9 cellular contexts compared by ENCODE assay signal in the genomic region with DNA sequence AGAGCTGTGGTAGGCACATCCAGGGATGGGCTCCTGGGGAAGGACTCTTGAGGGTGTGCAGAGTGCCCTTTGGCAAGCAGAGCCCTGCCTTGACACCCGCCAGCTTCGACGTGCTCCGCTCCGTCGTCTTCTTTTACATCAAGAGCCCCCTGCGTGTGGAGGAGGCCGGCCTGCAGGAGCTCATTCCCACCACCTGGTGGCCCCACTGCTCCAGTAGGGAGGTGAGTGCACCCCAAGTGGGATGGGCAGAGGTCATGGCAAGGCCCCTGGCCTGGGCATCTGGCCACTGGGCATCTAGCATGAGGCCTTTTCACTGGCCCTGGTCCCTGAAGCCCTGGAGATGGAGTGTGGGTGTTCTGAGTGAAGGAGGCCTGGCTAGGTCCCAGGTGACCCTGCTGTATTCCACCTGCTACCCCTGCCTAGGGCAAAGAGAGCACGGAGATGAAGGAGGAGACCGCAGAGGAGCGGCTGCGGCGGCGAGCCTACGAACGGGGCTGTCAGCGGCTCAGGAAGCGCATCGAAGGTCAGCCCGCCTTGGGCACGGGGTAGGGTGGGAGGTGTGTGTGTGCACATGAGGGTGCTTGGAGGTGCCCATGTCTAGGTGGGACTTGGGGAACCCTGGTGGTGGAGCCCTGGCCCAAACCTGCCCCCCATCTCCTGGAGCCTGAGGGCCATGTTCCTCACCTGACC. TPM values are rescaled to one million over a fixed set of nuclear protein-coding genes. Genes with fewer than 3 reads are reported as not detected.
DNase-seq lines count a peak whose midpoint lies in the region; ATAC-seq and TF ChIP-seq lines count a peak whose summit lies in the region.
"Had no signal": no experiment of that assay in that cellular context is flagged by ENCODE, and none has a peak within 500 bp of the region (broad histone marks: within the 10 kb centered on the region; RNA-seq: fewer than 3 reads in every experiment).

No MANE protein-coding gene starts in this region.

- H3K4me3 ChIP-seq in fibroblast of villous mesenchyme (ENCODE audit: low read depth, low read length) = no peak overlapping the region
- H3K4me3 ChIP-seq: pancreas had no signal

- TF ChIP-seq CTCF in LNCAP (IDR thresholded peaks at IDR 0.05) (peak; percentile 52), fibroblast of villous mesenchyme (IDR thresholded peaks at IDR 0.05; ENCODE audit: insufficient read depth, low read depth, low read length) (peak; percentile 62)

- DNase-seq in AML-193 (lab: John Stamatoyannopoulos, UW) (peak; percentile 13 to 20), fibroblast of villous mesenchyme (ENCODE audit: low read depth) (no peak), NCI-H2171 (lab: John Stamatoyannopoulos, UW) (no peak), kidney glomerular epithelial cell (lab: John Stamatoyannopoulos, UW) (no peak)
- DNase-seq: activated CD4-positive, alpha-beta T cell treated with anti-CD3 and anti-CD28 coated beads, Interleukin-2, amount 50 U/mL, for 48 hours; NCI-H2081 treated with DMSO at 0.1 percent for 48 hours had no signal

- ATAC-seq in GM21576 (IDR thresholded peaks at IDR 0.05; ENCODE audit: unreplicated experiment) = no peak
- ATAC-seq: pancreas had no signal

RNA-seq across cellular contexts. Expression of a gene that starts 12.2 kb away (rescaled TPM):
- 25.8 and 31.5 TPM in 2 replicates for total RNA-seq in fibroblast of villous mesenchyme

RNA-seq across cellular contexts. Expression of a gene that starts 12.3 kb away (rescaled TPM):
- 1.7 and 5.2 TPM in 2 replicates for total RNA-seq in fibroblast of villous mesenchyme

RNA-seq across cellular contexts. Expression of a gene that starts 18.0 kb away (rescaled TPM):
- 0.43 and 1.6 TPM in 2 replicates for total RNA-seq in fibroblast of villous mesenchyme
- total RNA-seq: pancreas had no signal

RNA-seq across cellular contexts. Expression of a gene that starts 22.2 kb away (rescaled TPM):
- total RNA-seq in fibroblast of villous mesenchyme = 30.2 and 31.6 TPM in 2 replicates

RNA-seq across cellular contexts. Expression of a gene that starts 27.4 kb away (rescaled TPM):
- total RNA-seq in fibroblast of villous mesenchyme = 104 and 109 TPM in 2 replicates

Comparison
In these comparisons a context has a peak if more than half of its experiments do, and no peak if none do; other contexts are left out.
1. DNase-seq: peak in AML-193 (2 of 2); none in fibroblast of villous mesenchyme (single experiment), NCI-H2171 (single experiment) and kidney glomerular epithelial cell (single experiment).